ENCODE assay signal across 1 cellular context in genomic region chr22:41957941-41958556, GRCh38.
TF ChIP-seq lines count a peak whose summit lies in the region.

No MANE protein-coding gene starts in this region.

TF ChIP-seq in HEK293, 187 proteins besides CTCF, POLR2A, EP300 and RAD21 (continued from another document):
- peak; percentile 26; the same call in 1 of the 2 replicates for TF ChIP-seq ZNF623 (tag by site-specific recombination; IDR thresholded peaks at IDR 0.05)
- TF ChIP-seq HOXC10 (CRISPR knock-in tag; IDR thresholded peaks at IDR 0.05): no peak
